ENCODE assay signal across 21 cellular contexts in genomic region chr6:128186724-128187123, GRCh38.
DNase-seq lines count a peak whose midpoint lies in the region; ATAC-seq and TF ChIP-seq lines count a peak whose summit lies in the region.
"Had no signal": no experiment of that assay in that cellular context is flagged by ENCODE, and none has a peak within 500 bp of the region (broad histone marks: within the 10 kb centered on the region; RNA-seq: fewer than 3 reads in every experiment).

No MANE protein-coding gene starts in this region.

- no peak for TF ChIP-seq RAD21 in IMR-90 (IDR thresholded peaks at IDR 0.05; ENCODE audit: low read length)

- BruUV-seq in IMR-90 (replicated peaks; lab: Mats Ljungman, UMichigan), result no TSS peak

- WGBS in IMR-90 (ENCODE audit: extremely low coverage in 2 of 2, insufficient read length in 1 of 2), 2 experiments, result no CpG with 5 or more reads among the region's 3 CpGs

- no peak overlapping the region for H3K56ac ChIP-seq in IMR-90 (ENCODE audit: extremely low read depth, insufficient read depth, low read length)

- H4K91ac ChIP-seq in IMR-90 (ENCODE audit: insufficient read depth, low read depth, low read length), result no peak overlapping the region

- peaks cover 9% of the 10 kb centered on the region for H3K36me3 ChIP-seq in ACC112 (ENCODE audit: insufficient read depth, low read length)
- peaks cover 3% of the 10 kb centered on the region for H3K36me3 ChIP-seq in IMR-90 (ENCODE audit: control insufficient read depth, insufficient read depth, low read length)
- H3K36me3 ChIP-seq: SJSA1 had no signal

- H2AFZ ChIP-seq in ACC112 (ENCODE audit: low read length, unreplicated experiment), result no peak overlapping the region
- H2AFZ ChIP-seq in IMR-90 (replicated peaks; ENCODE audit: low read length, poor library complexity), result no peak overlapping the region

- peak overlapping the region; percentile 70 for H2BK5ac ChIP-seq in IMR-90 (ENCODE audit: low read depth, low read length, poor library complexity, severe bottlenecking)

- H3K79me2 ChIP-seq in ACC112 (ENCODE audit: control insufficient read depth, insufficient read depth, low read length, unreplicated experiment), result no peaks in the 10 kb centered on the region

- in situ Hi-C loops in IMR-90 (cut with MboI; ENCODE audit: low sequenced_read_pairs) (no loop called here), astrocyte of the spinal cord (cut with HindIII; ENCODE audit: low sequenced_read_pairs) (no loop called here)

- peak; percentile 70 for ATAC-seq in IMR-90 (ENCODE audit: low read depth)
- ATAC-seq in GM21447 (IDR thresholded peaks at IDR 0.05; ENCODE audit: unreplicated experiment), result no peak
- ATAC-seq: Panc1 had no signal

- no peak overlapping the region for H3K14ac ChIP-seq in IMR-90 (replicated peaks; ENCODE audit: low read depth, low read length)

- H4K5ac ChIP-seq in IMR-90 (ENCODE audit: low read depth, low read length), result no peak overlapping the region

- no peak overlapping the region for H2BK15ac ChIP-seq in IMR-90 (ENCODE audit: low read depth, low read length)

- peaks cover 6% of the 10 kb centered on the region for H3K9me1 ChIP-seq in IMR-90 (ENCODE audit: insufficient read depth, low read length)

- DNase-seq in IMR-90 (peak; percentile 34), astrocyte of the spinal cord (ENCODE audit: low read depth, low spot score) (no peak), iris pigment epithelial cell (ENCODE audit: low read depth) (peak; percentile 24), substantia nigra (lab: John Stamatoyannopoulos, UW) (no peak), GM03348 (ENCODE audit: low spot score) (no peak)
- no peak for DNase-seq in activated CD8-positive, alpha-beta memory T cell treated with anti-CD3 and anti-CD28 coated beads for 24 hours
- DNase-seq: Calu3; CD4-positive, alpha-beta memory T cell; EL; HFFc6; Karpas-422; NCI-H1092; NCI-H146; NCI-H2029 treated with DMSO at 0.1 percent for 48 hours; NCI-H2171; NCI-H526 had no signal

- no peak overlapping the region for H2BK20ac ChIP-seq in IMR-90 (ENCODE audit: low read depth, low read length)

- dilution Hi-C loops in IMR-90 (cut with HindIII; ENCODE audit: low sequenced_read_pairs, unreplicated experiment), result no loop called here

- TF ChIP-seq CTCF in IMR-90 (conservative IDR thresholded peaks at IDR 0.05; ENCODE audit: low read depth, low read length) (no peak), astrocyte of the spinal cord (IDR thresholded peaks at IDR 0.05; ENCODE audit: low read depth, low read length) (no peak)

- H4K8ac ChIP-seq in IMR-90 (ENCODE audit: low read depth in 2 of 2, low read length in 2 of 2), result no peak overlapping the region

- CTCF ChIA-PET in IMR-90 (lab: Yijun Ruan, JAX), result no interaction called here

- H3K4me1 ChIP-seq in ACC112 (ENCODE audit: control insufficient read depth, insufficient read depth, low read length, unreplicated experiment), result peaks cover 3% of the 10 kb centered on the region
- H3K4me1 ChIP-seq in IMR-90 (ENCODE audit: control insufficient read depth, insufficient read depth, low read length), result no peaks in the 10 kb centered on the region; the same call in 1 of the 2 replicates
- H3K4me1 ChIP-seq: BLaER1, SJSA1 had no signal

- no peak overlapping the region for H2AK9ac ChIP-seq in IMR-90 (replicated peaks; ENCODE audit: low read depth, low read length, poor library complexity)

- peak overlapping the region; percentile 1; the same call in 1 of the 2 replicates for H3K27ac ChIP-seq in ACC112 (ENCODE audit: low read depth, low read length)
- no peak overlapping the region for H3K27ac ChIP-seq in IMR-90 (ENCODE audit: insufficient read depth, low read length)
- H3K27ac ChIP-seq in substantia nigra (ENCODE audit: low read depth, low read length, poor library complexity, severe bottlenecking), result no peak overlapping the region
- H3K27ac ChIP-seq: BLaER1, SJSA1 had no signal

- peak overlapping the region; percentile 69; the same call in 1 of the 2 replicates for H3K4me2 ChIP-seq in IMR-90 (ENCODE audit: low read depth, low read length)
- H3K4me2 ChIP-seq: BLaER1 had no signal

- no peaks in the 10 kb centered on the region for H3K9me3 ChIP-seq in IMR-90 (ENCODE audit: control insufficient read depth, insufficient read depth, low read length)
- H3K9me3 ChIP-seq: BLaER1, SJSA1 had no signal

- peaks cover 0 to 24% of the 10 kb centered on the region in 2 experiments; a peak in 3 of 4 replicates for H3K79me1 ChIP-seq in IMR-90 (ENCODE audit: low read depth in 1 of 2, low read length in 2 of 2)

- H4K20me1 ChIP-seq in IMR-90 (ENCODE audit: insufficient read depth, low read length), result no peaks in the 10 kb centered on the region
- H4K20me1 ChIP-seq: BLaER1 had no signal

- intact Hi-C loops in IMR-90 (cut with micrococcal nuclease), result no loop called here

- H2AK5ac ChIP-seq in IMR-90 (ENCODE audit: low read depth, low read length), result no peak overlapping the region

- no peak for TF ChIP-seq POLR2A in IMR-90 (IDR thresholded peaks at IDR 0.05; ENCODE audit: low read depth, low read length)

- H2BK120ac ChIP-seq in IMR-90 (ENCODE audit: low read depth, low read length), result no peak overlapping the region

- H3K4me3 ChIP-seq in ACC112 (ENCODE audit: low read depth, low read length), result peak overlapping the region; percentile 44
- peak overlapping the region; percentile 3; the same call in 1 of the 2 replicates for H3K4me3 ChIP-seq in IMR-90 (ENCODE audit: insufficient read depth, low read depth, low read length)
- H3K4me3 ChIP-seq in astrocyte of the spinal cord (ENCODE audit: low read depth, low read length), result peak overlapping the region; percentile 3
- H3K4me3 ChIP-seq: BLaER1, SJSA1 had no signal

- POLR2A ChIA-PET in IMR-90 (lab: Charles Lee; ENCODE audit: unreplicated experiment), result no interaction called here

- H3K23ac ChIP-seq in IMR-90 (ENCODE audit: low read depth, low read length), result no peak overlapping the region

- no peak overlapping the region for H3K4ac ChIP-seq in IMR-90 (ENCODE audit: low read depth, low read length)

- no peak overlapping the region for H3K18ac ChIP-seq in IMR-90 (ENCODE audit: low read depth, low read length)

- no peak overlapping the region for H3K9ac ChIP-seq in IMR-90 (ENCODE audit: low read depth, low read length)
- H3K9ac ChIP-seq: BLaER1 had no signal

- no peaks in the 10 kb centered on the region for H3K27me3 ChIP-seq in ACC112 (ENCODE audit: insufficient read depth, low read length)
- H3K27me3 ChIP-seq in IMR-90 (ENCODE audit: control insufficient read depth, insufficient read depth, low read length), result no peaks in the 10 kb centered on the region
- H3K27me3 ChIP-seq: BLaER1, SJSA1 had no signal

TF ChIP-seq in IMR-90, 13 proteins besides CTCF, POLR2A, EP300 and RAD21:
- peak; percentile 58 for TF ChIP-seq CEBPB (IDR thresholded peaks at IDR 0.05; ENCODE audit: low read depth, low read length)
- no peak for TF ChIP-seq BHLHE40 (IDR thresholded peaks at IDR 0.05; ENCODE audit: low read depth, low read length)
- no peak for TF ChIP-seq NFE2L2 (IDR thresholded peaks at IDR 0.05; ENCODE audit: low read depth, low read length)
- no peak for TF ChIP-seq FOS (IDR thresholded peaks at IDR 0.05; ENCODE audit: low read depth, low read length)
TF ChIP-seq in IMR-90: peak in this region for 1.

Comparison
In these comparisons a context has a peak if more than half of its experiments do, and no peak if none do; other contexts are left out.
1. DNase-seq: peak in IMR-90 (single experiment) and iris pigment epithelial cell (single experiment); none in astrocyte of the spinal cord (single experiment), substantia nigra (0 of 49), GM03348 (single experiment) and activated CD8-positive, alpha-beta memory T cell treated with anti-CD3 and anti-CD28 coated beads for 24 hours (single experiment).
2. Peak in every context shown above with its lines, with median percentiles within 50 percentile points of each other: H3K4me3 ChIP-seq.